In genomic region chr12:26231930-26232329, GRCh38 we compare ENCODE assay signal across 27 cellular contexts. TPM values are rescaled to one million over a fixed set of nuclear protein-coding genes. Genes with fewer than 3 reads are reported as not detected.
DNase-seq lines count a peak whose midpoint lies in the region; ATAC-seq, FAIRE-seq and TF ChIP-seq lines count a peak whose summit lies in the region.
"Had no signal": no experiment of that assay in that cellular context is flagged by ENCODE, and none has a peak within 500 bp of the region (broad histone marks: within the 10 kb centered on the region; RNA-seq: fewer than 3 reads in every experiment).

No MANE protein-coding gene starts in this region.

- DNase-seq in bronchial epithelial cell (ENCODE audit: low read depth), result peak; percentile 24
- peak; percentile 68 for DNase-seq in fibroblast of gingiva (ENCODE audit: low read depth)
- DNase-seq in suprapubic skin (ENCODE audit: low spot score in 2 of 2), result no peak
- no peak for DNase-seq in kidney tubule cell (ENCODE audit: low spot score)
- DNase-seq in activated CD4-positive, alpha-beta T cell treated with anti-CD3 and anti-CD28 coated beads, Interleukin-2, amount 50 U/mL, for 1 hour, result no peak
- DNase-seq: CD4-positive, CD25-positive, alpha-beta regulatory T cell; Karpas-422; NCI-H1092; NCI-H1417 treated with DMSO at 0.1 percent for 48 hours; NCI-H1694 treated with DMSO at 0.1 percent for 48 hours; NCI-H2081; NCI-H2171; NCI-H226; NCI-H510A; NCI-H69; SHP77 had no signal

- no peak for TF ChIP-seq CTCF in bronchial epithelial cell (IDR thresholded peaks at IDR 0.05; ENCODE audit: insufficient read depth, low read length, severe bottlenecking)
- no peak for TF ChIP-seq CTCF in gastroesophageal sphincter (IDR thresholded peaks at IDR 0.05)
- no peak for TF ChIP-seq CTCF in suprapubic skin (IDR thresholded peaks at IDR 0.05)

- H3K4me1 ChIP-seq in gastroesophageal sphincter (peaks cover 0 to 18% (median 4%) of the 10 kb centered on the region in 3 donors), suprapubic skin (peaks cover 23% of the 10 kb centered on the region)
- H3K4me1 ChIP-seq: BLaER1 had no signal

- H3K36me3 ChIP-seq in bronchial epithelial cell (ENCODE audit: control insufficient read depth, insufficient read depth, low read length) (no peaks in the 10 kb centered on the region), gastroesophageal sphincter (peaks cover 0 to 4% of the 10 kb centered on the region in 2 donors), suprapubic skin (no peaks in the 10 kb centered on the region)
- H3K36me3 ChIP-seq: BLaER1 had no signal

- peak overlapping the region in 3 of 4 donors; percentile 34 to 52 (median 52) for H3K27ac ChIP-seq in gastroesophageal sphincter
- H3K27ac ChIP-seq in suprapubic skin, result peak overlapping the region; percentile 35
- H3K27ac ChIP-seq: BLaER1, RWPE1 had no signal

- H3K9me3 ChIP-seq in gastroesophageal sphincter (no peaks in the 10 kb centered on the region), suprapubic skin (no peaks in the 10 kb centered on the region)
- H3K9me3 ChIP-seq: BLaER1 had no signal

- FAIRE-seq in bronchial epithelial cell (lab: Jason Lieb, UNC), result no peak
- FAIRE-seq: A204.1, D721Med, GM18507, H54, HepG2 had no signal

- TF ChIP-seq POLR2A in gastroesophageal sphincter (IDR thresholded peaks at IDR 0.05) (no peak), suprapubic skin (IDR thresholded peaks at IDR 0.05) (no peak)

- ATAC-seq in gastroesophageal sphincter (peak; percentile 73), GM21737 (IDR thresholded peaks at IDR 0.05; ENCODE audit: unreplicated experiment) (no peak)
- ATAC-seq: HepG2, Panc1 had no signal

- H3K27me3 ChIP-seq in bronchial epithelial cell (ENCODE audit: control insufficient read depth, insufficient read depth, low read length), result no peaks in the 10 kb centered on the region
- H3K27me3 ChIP-seq in gastroesophageal sphincter, result no peaks in the 10 kb centered on the region
- H3K27me3 ChIP-seq in suprapubic skin, result no peaks in the 10 kb centered on the region
- H3K27me3 ChIP-seq: BLaER1 had no signal

- TF ChIP-seq EP300 in gastroesophageal sphincter (IDR thresholded peaks at IDR 0.05), result no peak
- TF ChIP-seq EP300 in suprapubic skin (IDR thresholded peaks at IDR 0.05), result no peak

- WGBS in gastroesophageal sphincter (ENCODE audit: low coverage in 1 of 2), 2 donors, result 49 to 64% methylated on average over 2 of the region's 2 CpGs
- 49% methylated on average over 2 of the region's 2 CpGs for WGBS in suprapubic skin

- no peak overlapping the region for H3K4me3 ChIP-seq in bronchial epithelial cell (ENCODE audit: low read depth, low read length)
- H3K4me3 ChIP-seq in gastroesophageal sphincter, result no peak overlapping the region
- no peak overlapping the region for H3K4me3 ChIP-seq in suprapubic skin
- H3K4me3 ChIP-seq: BLaER1 had no signal

RNA-seq across cellular contexts. Expression of gene SSPN, which starts 36.6 kb away (rescaled TPM):
- total RNA-seq in bronchial epithelial cell (0.26 and 0.38 TPM in 2 replicates), gastroesophageal sphincter (10 to 100 TPM; 35.9 to 65.4 (median 53.3) TPM), suprapubic skin (10 to 100 TPM in 3 of 4 donors, 1 to 10 TPM in 1; 4.5 to 19.0 (median 11.8) TPM)
- total RNA-seq: CD4-positive, CD25-positive, alpha-beta regulatory T cell; HepG2; OCI-LY7 had no signal

Comparison
In these comparisons a context has a peak if more than half of its experiments do, and no peak if none do; other contexts are left out.
1. DNase-seq: peak in bronchial epithelial cell (single experiment) and fibroblast of gingiva (single experiment); none in suprapubic skin (0 of 2), kidney tubule cell (single experiment) and activated CD4-positive, alpha-beta T cell treated with anti-CD3 and anti-CD28 coated beads, Interleukin-2, amount 50 U/mL, for 1 hour (single experiment).